21 cellular contexts compared by ENCODE assay signal in genomic region chr21:15809065-15809464, GRCh38.
"Had no signal": no experiment of that assay in that cellular context is flagged by ENCODE, and none has a peak within 500 bp of the region (broad histone marks: within the 10 kb centered on the region; RNA-seq: fewer than 3 reads in every experiment).

No MANE protein-coding gene starts in this region.

- H3K27me3 ChIP-seq: esophagus muscularis mucosa, right atrium auricular region, tibial artery had no signal

- H3K4me3 ChIP-seq: coronary artery, esophagus muscularis mucosa, mucosa of descending colon, prostate gland, right atrium auricular region, tibial artery had no signal

- H3K4me3 Mint-ChIP-seq: activated B cell treated with CpG ODN at 0.5 μM for 24 hours; activated naive CD4-positive, alpha-beta T cell treated with anti-CD3 and anti-CD28 coated beads for 36 hours; activated naive CD8-positive, alpha-beta T cell treated with anti-CD3 and anti-CD28 coated beads, Interleukin-2, amount 10 ng/mL, durations not matched to agents 7 days and 5 days; activated T-cell treated with anti-CD3 and anti-CD28 coated beads, Interleukin-2, amount 50 U/mL, for 72 hours; stimulated activated naive CD8-positive, alpha-beta T cell treated with anti-CD3 and anti-CD28 coated beads, Interleukin-15, amount 100 ng/mL, for 72 hours had no signal

- H3K27me3 Mint-ChIP-seq: activated B cell treated with CpG ODN at 0.5 μM for 24 hours; activated naive CD8-positive, alpha-beta T cell treated with anti-CD3 and anti-CD28 coated beads, Interleukin-2, amount 10 ng/mL, durations not matched to agents 7 days and 5 days; stimulated activated naive CD8-positive, alpha-beta T cell treated with anti-CD3 and anti-CD28 coated beads, Interleukin-15, amount 100 ng/mL, for 72 hours had no signal

- DNase-seq: activated B cell treated with CpG ODN at 0.5 μM for 24 hours; activated CD4-positive, alpha-beta T cell treated with anti-CD3 and anti-CD28 coated beads for 4 hours; activated CD4-positive, alpha-beta T cell treated with anti-CD3 and anti-CD28 coated beads, Interleukin-2, amount 50 U/mL, for 48 hours; activated effector memory CD4-positive, alpha-beta T cell treated with Interleukin-2 at 50 U/mL for 16 hours; activated naive CD8-positive, alpha-beta T cell treated with anti-CD3 and anti-CD28 coated beads, Interleukin-2, amount 10 ng/mL, durations not matched to agents 7 days and 5 days; activated T-cell treated with anti-CD3 and anti-CD28 coated beads, Interleukin-2, amount 50 U/mL, for 72 hours; amniotic stem cell; cerebellar nuclear complex; head of caudate nucleus; hypothalamus; mucosa of descending colon; stimulated activated CD4-positive, alpha-beta T cell treated with anti-CD3 and anti-CD28 coated beads, Interleukin-12 subunit alpha, Interleukin-12 subunit beta, amount 100 ng/mL, for 4 hours; stimulated activated naive CD8-positive, alpha-beta T cell treated with anti-CD3 and anti-CD28 coated beads, Interleukin-15, amount 100 ng/mL, for 72 hours; T-helper 1 cell; T-helper 9 cell; tibial artery had no signal

- H3K27ac ChIP-seq: coronary artery, esophagus muscularis mucosa, prostate gland, right atrium auricular region, tibial artery had no signal

- H3K4me1 Mint-ChIP-seq: activated B cell treated with CpG ODN at 0.5 μM for 24 hours had no signal

- H3K27ac Mint-ChIP-seq: activated B cell treated with CpG ODN at 0.5 μM for 24 hours; activated naive CD4-positive, alpha-beta T cell treated with anti-CD3 and anti-CD28 coated beads for 36 hours; activated naive CD8-positive, alpha-beta T cell treated with anti-CD3 and anti-CD28 coated beads, Interleukin-2, amount 10 ng/mL, durations not matched to agents 7 days and 5 days; activated T-cell treated with anti-CD3 and anti-CD28 coated beads, Interleukin-2, amount 50 U/mL, for 72 hours had no signal

- H3K36me3 ChIP-seq: prostate gland had no signal

- H3K9me3 ChIP-seq: esophagus muscularis mucosa, mucosa of descending colon, prostate gland, right atrium auricular region, tibial artery had no signal

- ATAC-seq: activated T-cell treated with anti-CD3 and anti-CD28 coated beads, Interleukin-2, amount 50 U/mL, for 72 hours; mucosa of descending colon; stimulated activated naive CD8-positive, alpha-beta T cell treated with anti-CD3 and anti-CD28 coated beads, Interleukin-15, amount 100 ng/mL, for 72 hours had no signal

- H3K4me1 ChIP-seq: prostate gland, right atrium auricular region, tibial artery had no signal
